Comparison of ENCODE assay signal across 8 cellular contexts in genomic region chr11:12845739-12846358, GRCh38.
DNase-seq lines count a peak whose midpoint lies in the region; ATAC-seq and TF ChIP-seq lines count a peak whose summit lies in the region.

No MANE protein-coding gene starts in this region.

- no peaks in the 10 kb centered on the region for H3K27me3 ChIP-seq in colonic mucosa

- DNase-seq in COLO829 (ENCODE audit: low spot score) (peak; percentile 92), NCI-H2081 treated with DMSO at 0.1 percent for 48 hours (lab: John Stamatoyannopoulos, UW) (peak; percentile 100), colonic mucosa (peak; percentile 74), mucosa of descending colon (peak; percentile 62 to 69 (median 67)), GM10266 (ENCODE audit: extremely low spot score) (no peak), T1000 (lab: John Stamatoyannopoulos, UW) (no peak)
- DNase-seq in activated naive CD8-positive, alpha-beta T cell treated with anti-CD3 and anti-CD28 coated beads, Interleukin-2, amount 50 U/mL, for 24 hours: no peak

- H3K27ac Mint-ChIP-seq in activated naive CD8-positive, alpha-beta T cell treated with anti-CD3 and anti-CD28 coated beads, Interleukin-2, amount 50 U/mL, for 24 hours: no peak overlapping the region

- H3K9me3 Mint-ChIP-seq in activated naive CD8-positive, alpha-beta T cell treated with anti-CD3 and anti-CD28 coated beads, Interleukin-2, amount 50 U/mL, for 24 hours: no peaks in the 10 kb centered on the region

- H3K36me3 Mint-ChIP-seq in activated naive CD8-positive, alpha-beta T cell treated with anti-CD3 and anti-CD28 coated beads, Interleukin-2, amount 50 U/mL, for 24 hours (ENCODE audit: low read depth): no peaks in the 10 kb centered on the region

- H3K4me1 ChIP-seq in colonic mucosa (peaks cover 17% of the 10 kb centered on the region), mucosa of descending colon (ENCODE audit: low read depth) (peaks cover 31% of the 10 kb centered on the region)

- H3K27me3 Mint-ChIP-seq in activated naive CD8-positive, alpha-beta T cell treated with anti-CD3 and anti-CD28 coated beads, Interleukin-2, amount 50 U/mL, for 24 hours: peaks cover 16% of the 10 kb centered on the region

- TF ChIP-seq CTCF in colonic mucosa (IDR thresholded peaks at IDR 0.05) (no peak), mucosa of descending colon (IDR thresholded peaks at IDR 0.05) (no peak), GM10266 (IDR thresholded peaks at IDR 0.05; ENCODE audit: control insufficient read depth, insufficient read depth, low read depth, missing control alignments) (no peak)

- peaks cover 5% of the 10 kb centered on the region for H3K4me1 Mint-ChIP-seq in activated naive CD8-positive, alpha-beta T cell treated with anti-CD3 and anti-CD28 coated beads, Interleukin-2, amount 50 U/mL, for 24 hours

- H3K9me3 ChIP-seq in colonic mucosa (no peaks in the 10 kb centered on the region), mucosa of descending colon (no peaks in the 10 kb centered on the region)

- no peak overlapping the region for H3K4me3 Mint-ChIP-seq in activated naive CD8-positive, alpha-beta T cell treated with anti-CD3 and anti-CD28 coated beads, Interleukin-2, amount 50 U/mL, for 24 hours

- H3K9ac ChIP-seq in colonic mucosa (ENCODE audit: low read depth in 2 of 2, low read length in 2 of 2): peak overlapping the region in 1 of 2 donors; percentile 55

- H3K4me3 ChIP-seq in colonic mucosa (no peak overlapping the region), mucosa of descending colon (no peak overlapping the region)

- no peaks in the 10 kb centered on the region for H3K36me3 ChIP-seq in colonic mucosa
- no peaks in the 10 kb centered on the region for H3K36me3 ChIP-seq in mucosa of descending colon (ENCODE audit: low read depth)

- intact Hi-C loops in colonic mucosa (cut with DNase I): no loop called here
- intact Hi-C loops in mucosa of descending colon (cut with DNase I, micrococcal nuclease): no loop called here

- H3K27ac ChIP-seq in colonic mucosa: peak overlapping the region; percentile 75

- ATAC-seq in mucosa of descending colon: peak; percentile 90
- no peak for ATAC-seq in activated naive CD8-positive, alpha-beta T cell treated with anti-CD3 and anti-CD28 coated beads, Interleukin-2, amount 50 U/mL, for 24 hours
- ATAC-seq in HG03108 (IDR thresholded peaks at IDR 0.05; ENCODE audit: unreplicated experiment): no peak

Comparison
In these comparisons a context has a peak if more than half of its experiments do, and no peak if none do; other contexts are left out.
1. DNase-seq: peak in COLO829 (single experiment), NCI-H2081 treated with DMSO at 0.1 percent for 48 hours (single experiment), colonic mucosa (single experiment) and mucosa of descending colon (3 of 3); none in GM10266 (single experiment), activated naive CD8-positive, alpha-beta T cell treated with anti-CD3 and anti-CD28 coated beads, Interleukin-2, amount 50 U/mL, for 24 hours (single experiment) and T1000 (single experiment).